8 cellular contexts compared by ENCODE assay signal in genomic region chrX:102651968-102652744, GRCh38. TPM values are rescaled to one million over a fixed set of nuclear protein-coding genes. Genes with fewer than 3 reads are reported as not detected.
A peak's percentile ranks its signal among the peaks of the same experiment; 100 is the strongest.
DNase-seq lines count a peak whose midpoint lies in the region; ATAC-seq and TF ChIP-seq lines count a peak whose summit lies in the region.

No MANE protein-coding gene starts in this region.

- DNase-seq in EL, result peak; percentile 48
- peak in 3 of 4 experiments; percentile 1 to 31 (median 24) for DNase-seq in activated CD4-positive, CD25-positive, alpha-beta regulatory T cell (lab: John Stamatoyannopoulos, UW)
- DNase-seq in chondrocyte (ENCODE audit: low spot score), result no peak
- peak; percentile 33 to 36 for DNase-seq in left colon
- peak; percentile 33 for DNase-seq in stimulated activated CD4-positive, alpha-beta T cell treated with anti-CD3 and anti-CD28 coated beads, Interleukin-4, amount 100 ng/mL, for 1 hour
- DNase-seq in NCI-H2196 (lab: John Stamatoyannopoulos, UW; ENCODE audit: unreplicated experiment), result no peak
- DNase-seq in GOT3 (lab: John Stamatoyannopoulos, UW), result no peak

- H3K36me3 Mint-ChIP-seq in chondrocyte (ENCODE audit: low read depth), result peaks cover 5% of the 10 kb centered on the region

- H3K27ac Mint-ChIP-seq in chondrocyte (ENCODE audit: unreplicated experiment), result no peak overlapping the region

- intact Hi-C loops in left colon (cut with DNase I, micrococcal nuclease), result no loop called here

- H3K27me3 Mint-ChIP-seq in chondrocyte (ENCODE audit: low read depth), result no peaks in the 10 kb centered on the region

- peaks cover 29% of the 10 kb centered on the region for H3K9me3 Mint-ChIP-seq in chondrocyte (ENCODE audit: low read depth)

- no peaks in the 10 kb centered on the region for H3K4me1 Mint-ChIP-seq in chondrocyte (ENCODE audit: low read depth)

- peak; percentile 42 for TF ChIP-seq CTCF in chondrocyte (IDR thresholded peaks at IDR 0.05)

- ATAC-seq in HG02870 (IDR thresholded peaks at IDR 0.05; ENCODE audit: unreplicated experiment) (peak; percentile 77), left colon (peak; percentile 68)

- peak overlapping the region; percentile 84 for H3K4me3 Mint-ChIP-seq in chondrocyte (ENCODE audit: unreplicated experiment)

RNA-seq across cellular contexts. Expression of gene GPRASP1, which starts 0.9 kb away (rescaled TPM):
- 2.1 to 3.6 TPM (median 2.2 TPM) in 3 replicates for total RNA-seq in chondrocyte
- 1 to 10 TPM; 2.5 to 5.0 TPM for total RNA-seq in left colon

RNA-seq across cellular contexts. Expression of gene ARMCX5, which starts 52.8 kb away (rescaled TPM):
- total RNA-seq in chondrocyte (10.2 to 14.9 TPM (median 12.3 TPM) in 3 replicates), left colon (10 to 100 TPM in 1 of 2 donors, 1 to 10 TPM in 1; 9.6 to 12.1 TPM)

Comparison
In these comparisons a context has a peak if more than half of its experiments do, and no peak if none do; other contexts are left out.
1. DNase-seq: peak in EL (single experiment), activated CD4-positive, CD25-positive, alpha-beta regulatory T cell (3 of 4), left colon (2 of 2) and stimulated activated CD4-positive, alpha-beta T cell treated with anti-CD3 and anti-CD28 coated beads, Interleukin-4, amount 100 ng/mL, for 1 hour (single experiment); none in chondrocyte (single experiment), NCI-H2196 (single experiment) and GOT3 (single experiment).